Comparison of ENCODE assay signal across 1 cellular context in the genomic region with DNA sequence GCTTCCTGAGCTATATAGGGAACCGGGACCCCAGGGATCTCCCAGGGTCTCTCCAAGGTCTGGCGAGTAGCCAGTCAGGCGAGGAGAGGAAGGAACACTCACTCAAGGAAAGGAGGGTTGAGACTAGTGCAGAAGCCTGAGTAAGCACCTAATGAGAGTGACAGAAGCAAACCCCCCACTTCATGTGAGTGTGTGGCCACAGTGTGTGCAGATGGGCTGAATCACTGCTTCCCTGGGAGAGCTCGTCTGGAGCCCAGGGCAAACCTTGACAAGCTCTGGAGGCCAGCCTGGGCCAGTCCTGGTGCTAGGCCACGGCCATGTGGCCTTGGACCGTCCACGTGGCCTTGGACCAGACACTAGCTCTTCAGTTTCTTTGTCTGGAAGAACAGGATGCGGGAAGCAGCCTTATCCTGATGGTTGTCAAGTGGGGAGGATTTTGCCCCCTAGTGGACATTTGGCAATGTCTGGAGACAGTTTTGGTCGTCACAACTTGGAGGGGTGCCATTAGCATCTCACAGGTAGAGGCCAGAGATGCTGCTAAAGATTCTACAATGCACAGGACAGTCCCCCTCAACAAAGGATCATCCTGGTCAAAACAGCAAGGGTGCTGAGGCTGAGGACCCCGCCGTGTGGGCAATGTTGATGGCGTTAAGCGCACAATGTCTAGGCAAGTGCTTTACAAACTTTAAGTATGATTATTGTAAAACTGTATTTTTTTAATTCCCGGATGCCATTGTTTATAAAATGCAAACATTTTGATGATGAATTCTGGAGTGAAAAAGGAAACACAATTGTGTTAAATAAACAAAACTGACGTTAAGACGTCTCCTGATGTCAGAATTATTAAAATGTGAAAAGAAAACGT.
A peak's percentile ranks its signal among the peaks of the same experiment; 100 is the strongest.
TF ChIP-seq lines count a peak whose summit lies in the region.

No MANE protein-coding gene starts in this region.

TF ChIP-seq in HepG2, 621 proteins besides CTCF, POLR2A, EP300 and RAD21 (continued from another document and continues in another):
- TF ChIP-seq, protein P1, sequence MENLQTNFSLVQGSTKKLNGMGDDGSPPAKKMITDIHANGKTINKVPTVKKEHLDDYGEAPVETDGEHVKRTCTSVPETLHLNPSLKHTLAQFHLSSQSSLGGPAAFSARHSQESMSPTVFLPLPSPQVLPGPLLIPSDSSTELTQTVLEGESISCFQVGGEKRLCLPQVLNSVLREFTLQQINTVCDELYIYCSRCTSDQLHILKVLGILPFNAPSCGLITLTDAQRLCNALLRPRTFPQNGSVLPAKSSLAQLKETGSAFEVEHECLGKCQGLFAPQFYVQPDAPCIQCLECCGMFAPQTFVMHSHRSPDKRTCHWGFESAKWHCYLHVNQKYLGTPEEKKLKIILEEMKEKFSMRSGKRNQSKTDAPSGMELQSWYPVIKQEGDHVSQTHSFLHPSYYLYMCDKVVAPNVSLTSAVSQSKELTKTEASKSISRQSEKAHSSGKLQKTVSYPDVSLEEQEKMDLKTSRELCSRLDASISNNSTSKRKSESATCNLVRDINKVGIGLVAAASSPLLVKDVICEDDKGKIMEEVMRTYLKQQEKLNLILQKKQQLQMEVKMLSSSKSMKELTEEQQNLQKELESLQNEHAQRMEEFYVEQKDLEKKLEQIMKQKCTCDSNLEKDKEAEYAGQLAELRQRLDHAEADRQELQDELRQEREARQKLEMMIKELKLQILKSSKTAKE (CRISPR knock-in tag; IDR thresholded peaks at IDR 0.05; ENCODE audit: borderline replicate concordance): peak; percentile 28; the same call in 1 of the 2 replicates
- TF ChIP-seq ZNF446 (CRISPR knock-in tag; IDR thresholded peaks at IDR 0.05) (no peak), NKX3-1 (CRISPR knock-in tag; IDR thresholded peaks at IDR 0.05) (0 out of 2 replicates have a peak, but pooled peaks have one; percentile 47), NCOR1 (IDR thresholded peaks at IDR 0.05; ENCODE audit: borderline replicate concordance, low read length) (no peak), PRMT3 (CRISPR knock-in tag; IDR thresholded peaks at IDR 0.05; ENCODE audit: borderline replicate concordance, low read depth) (peak; percentile 69; the same call in 1 of the 2 replicates), KLF15 (CRISPR knock-in tag; IDR thresholded peaks at IDR 0.05; ENCODE audit: borderline replicate concordance) (0 out of 2 replicates have a peak, but pooled peaks have one; percentile 49), POLR2AphosphoS5 (IDR thresholded peaks at IDR 0.05; ENCODE audit: low read depth, low read length) (no peak), PAF1 (CRISPR knock-in tag; IDR thresholded peaks at IDR 0.05) (no peak), ZNF747 (CRISPR knock-in tag; IDR thresholded peaks at IDR 0.05; ENCODE audit: borderline replicate concordance) (peak; percentile 52; the same call in 1 of the 2 replicates), ZNF780A (CRISPR knock-in tag; IDR thresholded peaks at IDR 0.05) (no peak), KDM5A (IDR thresholded peaks at IDR 0.05; ENCODE audit: borderline replicate concordance, low read length) (no peak), ZNF180 (CRISPR knock-in tag; IDR thresholded peaks at IDR 0.05; ENCODE audit: borderline replicate concordance, low read depth) (no peak), MXI1 (IDR thresholded peaks at IDR 0.05; ENCODE audit: borderline replicate concordance, low read depth, low read length) (peak; percentile 84; the same call in 2 of the 3 replicates), ZNF274 (CRISPR knock-in tag; IDR thresholded peaks at IDR 0.05) (no peak), ZNF10 (CRISPR knock-in tag; IDR thresholded peaks at IDR 0.05; ENCODE audit: borderline replicate concordance, low read depth) (no peak), BORCS8-MEF2B (CRISPR knock-in tag; IDR thresholded peaks at IDR 0.05) (peak; percentile 91; the same call in 1 of the 2 replicates), NR2F2 (IDR thresholded peaks at IDR 0.05; ENCODE audit: borderline replicate concordance, low read depth) (no peak), HDAC1 (CRISPR knock-in tag; IDR thresholded peaks at IDR 0.05) (no peak; the same call in none of the 2 replicates), MED1 (CRISPR knock-in tag; IDR thresholded peaks at IDR 0.05) (peak; percentile 86), JDP2 (CRISPR knock-in tag; IDR thresholded peaks at IDR 0.05; ENCODE audit: borderline replicate concordance) (no peak), TARDBP (CRISPR knock-in tag; IDR thresholded peaks at IDR 0.05) (peak; percentile 79), ELF3 (CRISPR knock-in tag; IDR thresholded peaks at IDR 0.05) (peak; percentile 87), AGO2 (optimal IDR thresholded peaks at IDR 0.05; ENCODE audit: low read depth, low read length) (no peak), KDM5B (CRISPR knock-in tag; IDR thresholded peaks at IDR 0.05; ENCODE audit: borderline replicate concordance) (peak; percentile 78; the same call in 1 of the 2 replicates), CCDC6 (CRISPR knock-in tag; IDR thresholded peaks at IDR 0.05) (peak; percentile 75; the same call in 1 of the 2 replicates), SRY (CRISPR knock-in tag; IDR thresholded peaks at IDR 0.05) (peak; percentile 86; the same call in 1 of the 2 replicates), ZNF160 (CRISPR knock-in tag; IDR thresholded peaks at IDR 0.05) (no peak), ZSCAN20 (CRISPR knock-in tag; IDR thresholded peaks at IDR 0.05; ENCODE audit: borderline replicate concordance) (no peak)
- TF ChIP-seq, protein P2, sequence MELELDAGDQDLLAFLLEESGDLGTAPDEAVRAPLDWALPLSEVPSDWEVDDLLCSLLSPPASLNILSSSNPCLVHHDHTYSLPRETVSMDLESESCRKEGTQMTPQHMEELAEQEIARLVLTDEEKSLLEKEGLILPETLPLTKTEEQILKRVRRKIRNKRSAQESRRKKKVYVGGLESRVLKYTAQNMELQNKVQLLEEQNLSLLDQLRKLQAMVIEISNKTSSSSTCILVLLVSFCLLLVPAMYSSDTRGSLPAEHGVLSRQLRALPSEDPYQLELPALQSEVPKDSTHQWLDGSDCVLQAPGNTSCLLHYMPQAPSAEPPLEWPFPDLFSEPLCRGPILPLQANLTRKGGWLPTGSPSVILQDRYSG (CRISPR knock-in tag; IDR thresholded peaks at IDR 0.05): 0 out of 2 replicates have a peak, but pooled peaks have one; percentile 53
- TF ChIP-seq, protein P3, sequence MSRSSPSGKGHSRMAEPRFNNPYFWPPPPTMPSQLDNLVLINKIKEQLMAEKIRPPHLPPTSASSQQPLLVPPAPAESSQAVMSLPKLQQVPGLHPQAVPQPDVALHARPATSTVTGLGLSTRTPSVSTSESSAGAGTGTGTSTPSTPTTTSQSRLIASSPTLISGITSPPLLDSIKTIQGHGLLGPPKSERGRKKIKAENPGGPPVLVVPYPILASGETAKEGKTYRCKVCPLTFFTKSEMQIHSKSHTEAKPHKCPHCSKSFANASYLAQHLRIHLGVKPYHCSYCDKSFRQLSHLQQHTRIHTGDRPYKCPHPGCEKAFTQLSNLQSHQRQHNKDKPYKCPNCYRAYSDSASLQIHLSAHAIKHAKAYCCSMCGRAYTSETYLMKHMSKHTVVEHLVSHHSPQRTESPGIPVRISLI (CRISPR knock-in tag; IDR thresholded peaks at IDR 0.05; ENCODE audit: borderline replicate concordance): peak; percentile 35; the same call in 1 of the 2 replicates
- TF ChIP-seq, protein P4, sequence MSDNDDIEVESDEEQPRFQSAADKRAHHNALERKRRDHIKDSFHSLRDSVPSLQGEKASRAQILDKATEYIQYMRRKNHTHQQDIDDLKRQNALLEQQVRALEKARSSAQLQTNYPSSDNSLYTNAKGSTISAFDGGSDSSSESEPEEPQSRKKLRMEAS (IDR thresholded peaks at IDR 0.05): peak; percentile 99
- TF ChIP-seq, protein P5, sequence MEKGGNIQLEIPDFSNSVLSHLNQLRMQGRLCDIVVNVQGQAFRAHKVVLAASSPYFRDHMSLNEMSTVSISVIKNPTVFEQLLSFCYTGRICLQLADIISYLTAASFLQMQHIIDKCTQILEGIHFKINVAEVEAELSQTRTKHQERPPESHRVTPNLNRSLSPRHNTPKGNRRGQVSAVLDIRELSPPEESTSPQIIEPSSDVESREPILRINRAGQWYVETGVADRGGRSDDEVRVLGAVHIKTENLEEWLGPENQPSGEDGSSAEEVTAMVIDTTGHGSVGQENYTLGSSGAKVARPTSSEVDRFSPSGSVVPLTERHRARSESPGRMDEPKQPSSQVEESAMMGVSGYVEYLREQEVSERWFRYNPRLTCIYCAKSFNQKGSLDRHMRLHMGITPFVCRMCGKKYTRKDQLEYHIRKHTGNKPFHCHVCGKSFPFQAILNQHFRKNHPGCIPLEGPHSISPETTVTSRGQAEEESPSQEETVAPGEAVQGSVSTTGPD (CRISPR knock-in tag; IDR thresholded peaks at IDR 0.05): no peak
- TF ChIP-seq, protein P6, sequence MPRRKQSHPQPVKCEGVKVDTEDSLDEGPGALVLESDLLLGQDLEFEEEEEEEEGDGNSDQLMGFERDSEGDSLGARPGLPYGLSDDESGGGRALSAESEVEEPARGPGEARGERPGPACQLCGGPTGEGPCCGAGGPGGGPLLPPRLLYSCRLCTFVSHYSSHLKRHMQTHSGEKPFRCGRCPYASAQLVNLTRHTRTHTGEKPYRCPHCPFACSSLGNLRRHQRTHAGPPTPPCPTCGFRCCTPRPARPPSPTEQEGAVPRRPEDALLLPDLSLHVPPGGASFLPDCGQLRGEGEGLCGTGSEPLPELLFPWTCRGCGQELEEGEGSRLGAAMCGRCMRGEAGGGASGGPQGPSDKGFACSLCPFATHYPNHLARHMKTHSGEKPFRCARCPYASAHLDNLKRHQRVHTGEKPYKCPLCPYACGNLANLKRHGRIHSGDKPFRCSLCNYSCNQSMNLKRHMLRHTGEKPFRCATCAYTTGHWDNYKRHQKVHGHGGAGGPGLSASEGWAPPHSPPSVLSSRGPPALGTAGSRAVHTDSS (CRISPR knock-in tag; conservative IDR thresholded peaks at IDR 0.05): no peak
- TF ChIP-seq, protein P7, sequence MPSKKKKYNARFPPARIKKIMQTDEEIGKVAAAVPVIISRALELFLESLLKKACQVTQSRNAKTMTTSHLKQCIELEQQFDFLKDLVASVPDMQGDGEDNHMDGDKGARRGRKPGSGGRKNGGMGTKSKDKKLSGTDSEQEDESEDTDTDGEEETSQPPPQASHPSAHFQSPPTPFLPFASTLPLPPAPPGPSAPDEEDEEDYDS (CRISPR knock-in tag; IDR thresholded peaks at IDR 0.05): no peak; the same call in 1 of the 2 replicates
- TF ChIP-seq, protein P8, sequence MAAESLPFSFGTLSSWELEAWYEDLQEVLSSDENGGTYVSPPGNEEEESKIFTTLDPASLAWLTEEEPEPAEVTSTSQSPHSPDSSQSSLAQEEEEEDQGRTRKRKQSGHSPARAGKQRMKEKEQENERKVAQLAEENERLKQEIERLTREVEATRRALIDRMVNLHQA (CRISPR knock-in tag; IDR thresholded peaks at IDR 0.05): no peak
- TF ChIP-seq, protein P9, sequence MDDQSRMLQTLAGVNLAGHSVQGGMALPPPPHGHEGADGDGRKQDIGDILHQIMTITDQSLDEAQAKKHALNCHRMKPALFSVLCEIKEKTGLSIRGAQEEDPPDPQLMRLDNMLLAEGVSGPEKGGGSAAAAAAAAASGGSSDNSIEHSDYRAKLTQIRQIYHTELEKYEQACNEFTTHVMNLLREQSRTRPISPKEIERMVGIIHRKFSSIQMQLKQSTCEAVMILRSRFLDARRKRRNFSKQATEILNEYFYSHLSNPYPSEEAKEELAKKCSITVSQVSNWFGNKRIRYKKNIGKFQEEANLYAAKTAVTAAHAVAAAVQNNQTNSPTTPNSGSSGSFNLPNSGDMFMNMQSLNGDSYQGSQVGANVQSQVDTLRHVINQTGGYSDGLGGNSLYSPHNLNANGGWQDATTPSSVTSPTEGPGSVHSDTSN (CRISPR knock-in tag; IDR thresholded peaks at IDR 0.05; ENCODE audit: borderline replicate concordance): no peak
- TF ChIP-seq, protein P10, sequence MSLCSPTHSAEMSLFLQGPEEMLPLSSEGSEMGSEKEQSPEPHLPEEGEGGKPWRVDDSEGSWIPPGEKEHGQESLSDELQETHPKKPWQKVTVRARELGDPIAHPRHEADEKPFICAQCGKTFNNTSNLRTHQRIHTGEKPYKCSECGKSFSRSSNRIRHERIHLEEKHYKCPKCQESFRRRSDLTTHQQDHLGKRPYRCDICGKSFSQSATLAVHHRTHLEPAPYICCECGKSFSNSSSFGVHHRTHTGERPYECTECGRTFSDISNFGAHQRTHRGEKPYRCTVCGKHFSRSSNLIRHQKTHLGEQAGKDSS (CRISPR knock-in tag; IDR thresholded peaks at IDR 0.05; ENCODE audit: borderline replicate concordance, low read depth): no peak
- TF ChIP-seq, protein P11, sequence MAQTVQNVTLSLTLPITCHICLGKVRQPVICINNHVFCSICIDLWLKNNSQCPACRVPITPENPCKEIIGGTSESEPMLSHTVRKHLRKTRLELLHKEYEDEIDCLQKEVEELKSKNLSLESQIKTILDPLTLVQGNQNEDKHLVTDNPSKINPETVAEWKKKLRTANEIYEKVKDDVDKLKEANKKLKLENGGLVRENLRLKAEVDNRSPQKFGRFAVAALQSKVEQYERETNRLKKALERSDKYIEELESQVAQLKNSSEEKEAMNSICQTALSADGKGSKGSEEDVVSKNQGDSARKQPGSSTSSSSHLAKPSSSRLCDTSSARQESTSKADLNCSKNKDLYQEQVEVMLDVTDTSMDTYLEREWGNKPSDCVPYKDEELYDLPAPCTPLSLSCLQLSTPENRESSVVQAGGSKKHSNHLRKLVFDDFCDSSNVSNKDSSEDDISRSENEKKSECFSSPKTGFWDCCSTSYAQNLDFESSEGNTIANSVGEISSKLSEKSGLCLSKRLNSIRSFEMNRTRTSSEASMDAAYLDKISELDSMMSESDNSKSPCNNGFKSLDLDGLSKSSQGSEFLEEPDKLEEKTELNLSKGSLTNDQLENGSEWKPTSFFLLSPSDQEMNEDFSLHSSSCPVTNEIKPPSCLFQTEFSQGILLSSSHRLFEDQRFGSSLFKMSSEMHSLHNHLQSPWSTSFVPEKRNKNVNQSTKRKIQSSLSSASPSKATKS (CRISPR knock-in tag; IDR thresholded peaks at IDR 0.05): no peak
- TF ChIP-seq, protein P12, sequence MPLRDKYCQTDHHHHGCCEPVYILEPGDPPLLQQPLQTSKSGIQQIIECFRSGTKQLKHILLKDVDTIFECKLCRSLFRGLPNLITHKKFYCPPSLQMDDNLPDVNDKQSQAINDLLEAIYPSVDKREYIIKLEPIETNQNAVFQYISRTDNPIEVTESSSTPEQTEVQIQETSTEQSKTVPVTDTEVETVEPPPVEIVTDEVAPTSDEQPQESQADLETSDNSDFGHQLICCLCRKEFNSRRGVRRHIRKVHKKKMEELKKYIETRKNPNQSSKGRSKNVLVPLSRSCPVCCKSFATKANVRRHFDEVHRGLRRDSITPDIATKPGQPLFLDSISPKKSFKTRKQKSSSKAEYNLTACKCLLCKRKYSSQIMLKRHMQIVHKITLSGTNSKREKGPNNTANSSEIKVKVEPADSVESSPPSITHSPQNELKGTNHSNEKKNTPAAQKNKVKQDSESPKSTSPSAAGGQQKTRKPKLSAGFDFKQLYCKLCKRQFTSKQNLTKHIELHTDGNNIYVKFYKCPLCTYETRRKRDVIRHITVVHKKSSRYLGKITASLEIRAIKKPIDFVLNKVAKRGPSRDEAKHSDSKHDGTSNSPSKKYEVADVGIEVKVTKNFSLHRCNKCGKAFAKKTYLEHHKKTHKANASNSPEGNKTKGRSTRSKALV (CRISPR knock-in tag; IDR thresholded peaks at IDR 0.05): 0 out of 2 replicates have a peak, but pooled peaks have one; percentile 36
